ENCODE assay signal across 12 cellular contexts in genomic region chr9:129406278-129407225, GRCh38.
DNase-seq lines count a peak whose midpoint lies in the region; ATAC-seq and TF ChIP-seq lines count a peak whose summit lies in the region.
"Had no signal": no experiment of that assay in that cellular context is flagged by ENCODE, and none has a peak within 500 bp of the region (broad histone marks: within the 10 kb centered on the region; RNA-seq: fewer than 3 reads in every experiment).

No MANE protein-coding gene starts in this region.

- H3K18ac ChIP-seq in mesenchymal stem cell (ENCODE audit: low read depth in 1 of 2, low read length in 2 of 2): no peak overlapping the region

- no peak overlapping the region for H4K8ac ChIP-seq in mesenchymal stem cell (ENCODE audit: low read length)

- H2AFZ ChIP-seq in KMS-11 (ENCODE audit: low read depth) (0 out of 2 replicates have a peak overlapping the region, but pooled peaks have one; percentile 23), mesenchymal stem cell (ENCODE audit: low read depth, low read length) (no peak overlapping the region)

- no peak overlapping the region for H2BK5ac ChIP-seq in mesenchymal stem cell (ENCODE audit: low read depth, low read length, poor library complexity, severe bottlenecking)

- peak overlapping the region in 1 of 2 experiments; percentile 61 for H3K4ac ChIP-seq in mesenchymal stem cell (ENCODE audit: low read depth in 1 of 2, low read length in 2 of 2)

- H2BK15ac ChIP-seq in mesenchymal stem cell (ENCODE audit: low read depth, poor library complexity, severe bottlenecking): no peak overlapping the region

- H3K9me3 Mint-ChIP-seq in activated B cell treated with CpG ODN at 0.5 μM for 24 hours: peaks cover 5% of the 10 kb centered on the region

- POLR2A ChIA-PET in activated B cell treated with CpG ODN at 0.5 μM for 24 hours (lab: Charles Lee): no interaction called here

- no peaks in the 10 kb centered on the region for H4K20me1 ChIP-seq in KMS-11 (ENCODE audit: insufficient read depth)

- WGBS in mesenchymal stem cell: 78% methylated on average over 24 of the region's 25 CpGs

- H3K27ac ChIP-seq in KMS-11: no peak overlapping the region
- no peak overlapping the region for H3K27ac ChIP-seq in mesenchymal stem cell (ENCODE audit: low read length, poor library complexity, severe bottlenecking)
- H3K27ac ChIP-seq: tibial artery had no signal

- H3K9ac ChIP-seq in KMS-11: no peak overlapping the region
- H3K9ac ChIP-seq in mesenchymal stem cell (ENCODE audit: low read length): no peak overlapping the region

- no peaks in the 10 kb centered on the region for H3K79me2 ChIP-seq in KMS-11 (ENCODE audit: insufficient read depth, low read depth)

- ATAC-seq in activated B cell treated with CpG ODN at 0.5 μM for 24 hours (ENCODE audit: low read depth): no peak
- no peak for ATAC-seq in GM18867 (IDR thresholded peaks at IDR 0.05; ENCODE audit: unreplicated experiment)

- no peak overlapping the region for H3K4me3 ChIP-seq in KMS-11 (IDR thresholded peaks at IDR 0.05; ENCODE audit: insufficient read depth, low read depth, low read length)
- no peak overlapping the region for H3K4me3 ChIP-seq in mesenchymal stem cell (ENCODE audit: insufficient read depth in 1 of 2, low read depth in 1 of 2, low read length in 2 of 2)
- H3K4me3 ChIP-seq: tibial artery had no signal

- peak overlapping the region; percentile 76 for H4K91ac ChIP-seq in mesenchymal stem cell (ENCODE audit: low read length)

- no peak overlapping the region for H2BK120ac ChIP-seq in mesenchymal stem cell (ENCODE audit: low read depth, low read length)

- no peak overlapping the region for H3K27ac Mint-ChIP-seq in activated B cell treated with CpG ODN at 0.5 μM for 24 hours

- peaks cover 6% of the 10 kb centered on the region for H3K4me1 Mint-ChIP-seq in activated B cell treated with CpG ODN at 0.5 μM for 24 hours

- intact Hi-C loops in activated B cell treated with CpG ODN at 0.5 μM for 24 hours (cut with micrococcal nuclease): no loop called here

- H3K36me3 ChIP-seq in KMS-11 (ENCODE audit: insufficient read depth): no peaks in the 10 kb centered on the region
- H3K36me3 ChIP-seq in mesenchymal stem cell (ENCODE audit: control insufficient read depth in 1 of 2, insufficient read depth in 2 of 2, low read depth in 1 of 2, low read length in 2 of 2): no peaks in the 10 kb centered on the region
- H3K36me3 ChIP-seq: tibial artery had no signal

- CTCF ChIA-PET in activated B cell treated with CpG ODN at 0.5 μM for 24 hours (lab: Charles Lee): no interaction called here

- TF ChIP-seq CTCF in KMS-11 (conservative IDR thresholded peaks at IDR 0.05; ENCODE audit: low read depth, low read length): no peak
- TF ChIP-seq CTCF in activated B cell treated with CpG ODN at 0.5 μM for 24 hours (IDR thresholded peaks at IDR 0.05): no peak

- H3K79me1 ChIP-seq in mesenchymal stem cell (replicated peaks; ENCODE audit: low read length, poor library complexity, severe bottlenecking): no peaks in the 10 kb centered on the region

- H3K27me3 ChIP-seq in KMS-11 (ENCODE audit: insufficient read depth, low read depth): no peaks in the 10 kb centered on the region
- no peaks in the 10 kb centered on the region for H3K27me3 ChIP-seq in mesenchymal stem cell (ENCODE audit: control insufficient read depth in 1 of 2, insufficient read depth in 1 of 2, low read length in 2 of 2)
- H3K27me3 ChIP-seq: tibial artery had no signal

- peak overlapping the region; percentile 22 to 45 for H2BK12ac ChIP-seq in mesenchymal stem cell (ENCODE audit: low read length in 2 of 2)

- H3K36me3 Mint-ChIP-seq in activated B cell treated with CpG ODN at 0.5 μM for 24 hours (ENCODE audit: low read depth): no peaks in the 10 kb centered on the region

- peak overlapping the region; percentile 12 for H3K4me3 Mint-ChIP-seq in activated B cell treated with CpG ODN at 0.5 μM for 24 hours

- H3K4me2 ChIP-seq in KMS-11: no peak overlapping the region; the same call in 1 of the 2 replicates
- H3K4me2 ChIP-seq in mesenchymal stem cell (ENCODE audit: low read length, poor library complexity, severe bottlenecking): no peak overlapping the region

- H2AK5ac ChIP-seq in mesenchymal stem cell (ENCODE audit: low read length, severe bottlenecking): no peak overlapping the region

- H3K23ac ChIP-seq in mesenchymal stem cell (ENCODE audit: low read length in 2 of 2): no peak overlapping the region

- peak; percentile 37 for DNase-seq in CD1c-positive myeloid dendritic cell (ENCODE audit: extremely low spot score)
- DNase-seq in activated B cell treated with CpG ODN at 0.5 μM for 24 hours: no peak
- DNase-seq in mesenchymal stem cell: no peak
- no peak for DNase-seq in DMS114 treated with DMSO at 0.1 percent for 48 hours (lab: John Stamatoyannopoulos, UW; ENCODE audit: unreplicated experiment)
- no peak for DNase-seq in NCI-H226
- no peak for DNase-seq in cerebellum (ENCODE audit: low spot score)
- DNase-seq: anterior cingulate cortex, DMS 273 treated with DMSO at 0.1 percent for 48 hours, NCI-H774, tibial artery had no signal

- H3K14ac ChIP-seq in mesenchymal stem cell (ENCODE audit: low read length in 2 of 2): peak overlapping the region in 1 of 2 experiments; percentile 15

- peaks cover 3% of the 10 kb centered on the region for H3K27me3 Mint-ChIP-seq in activated B cell treated with CpG ODN at 0.5 μM for 24 hours

- no peaks in the 10 kb centered on the region for H3K9me3 ChIP-seq in mesenchymal stem cell (ENCODE audit: control insufficient read depth, low read length)
- H3K9me3 ChIP-seq: tibial artery had no signal

- H3K4me1 ChIP-seq in KMS-11 (ENCODE audit: low read depth, poor library complexity, severe bottlenecking): no peaks in the 10 kb centered on the region
- H3K4me1 ChIP-seq in mesenchymal stem cell (ENCODE audit: control insufficient read depth, insufficient read depth, low read depth, low read length): peaks cover 42% of the 10 kb centered on the region
